11 cellular contexts compared by ENCODE assay signal in the genomic region with DNA sequence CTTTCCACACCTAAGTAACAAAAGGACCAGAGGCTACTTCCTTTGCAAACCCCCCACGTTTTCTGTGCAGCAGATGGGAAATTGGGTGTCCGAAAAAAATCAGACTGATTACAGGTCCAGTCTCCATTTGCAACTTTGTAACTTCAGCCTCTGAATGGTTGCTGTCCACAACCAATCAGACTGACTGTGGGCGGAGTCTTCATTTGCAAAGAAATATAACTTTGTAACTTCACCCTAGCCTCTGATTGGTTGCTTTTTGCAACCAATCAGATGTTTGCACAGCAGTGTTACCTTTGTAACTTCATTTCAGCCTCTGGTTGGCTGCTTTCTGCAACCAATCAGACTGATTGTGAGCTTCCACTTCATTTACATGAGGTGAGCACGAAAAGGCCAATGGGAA.
"Had no signal": no experiment of that assay in that cellular context is flagged by ENCODE, and none has a peak within 500 bp of the region (broad histone marks: within the 10 kb centered on the region; RNA-seq: fewer than 3 reads in every experiment).

No MANE protein-coding gene starts in this region.

- H3K9me3 ChIP-seq: esophagus squamous epithelium, mucosa of descending colon, psoas muscle, sigmoid colon, transverse colon had no signal

- DNase-seq: activated naive CD4-positive, alpha-beta T cell; esophagus squamous epithelium; foreskin keratinocyte; mucosa of descending colon; naive thymus-derived CD8-positive, alpha-beta T cell; psoas muscle; sigmoid colon; stimulated activated CD4-positive, alpha-beta T cell treated with anti-CD3 and anti-CD28 coated beads, Interleukin-2, amount 100 ng/mL, for 24 hours; stimulated activated naive B cell treated with anti-CD40 and anti-IgM and Interleukin-4, amounts not matched to agents 10 μg/mL and 1 μg/mL and 100 μg/mL, for 72 hours; transverse colon had no signal

- H3K4me3 ChIP-seq: esophagus squamous epithelium, mucosa of descending colon, psoas muscle, sigmoid colon, transverse colon had no signal

- H3K4me1 ChIP-seq: esophagus squamous epithelium, foreskin keratinocyte, psoas muscle, sigmoid colon had no signal

- H3K27ac ChIP-seq: esophagus squamous epithelium, foreskin keratinocyte, psoas muscle, sigmoid colon, transverse colon had no signal

- H3K27me3 ChIP-seq: esophagus squamous epithelium, foreskin keratinocyte, sigmoid colon, transverse colon had no signal

- FAIRE-seq: astrocyte had no signal
